In genomic region chr6:154226461-154226860, GRCh38 we compare ENCODE assay signal across 19 cellular contexts.
"Had no signal": no experiment of that assay in that cellular context is flagged by ENCODE, and none has a peak within 500 bp of the region (broad histone marks: within the 10 kb centered on the region; RNA-seq: fewer than 3 reads in every experiment).

No MANE protein-coding gene starts in this region.

- H3K9me3 Mint-ChIP-seq: effector memory CD8-positive, alpha-beta T cell; stimulated activated memory B cell treated with anti-CD40 and anti-IgM and Interleukin-4, amounts not matched to agents 10 μg/mL and 1 μg/mL and 100 μg/mL, for 72 hours; type B pancreatic cell had no signal

- H3K27me3 Mint-ChIP-seq: effector memory CD8-positive, alpha-beta T cell; stimulated activated memory B cell treated with anti-CD40 and anti-IgM and Interleukin-4, amounts not matched to agents 10 μg/mL and 1 μg/mL and 100 μg/mL, for 72 hours; type B pancreatic cell had no signal

- H3K36me3 Mint-ChIP-seq: naive B cell; stimulated activated memory B cell treated with anti-CD40 and anti-IgM and Interleukin-4, amounts not matched to agents 10 μg/mL and 1 μg/mL and 100 μg/mL, for 72 hours; type B pancreatic cell had no signal

- H3K4me3 ChIP-seq: adrenal gland, hepatocyte, mucosa of descending colon, pancreas, smooth muscle cell, testis had no signal

- H3K27ac Mint-ChIP-seq: activated T-helper 1 cell treated with anti-CD3 and anti-CD28 coated beads, Interleukin-12 subunit alpha, Interleukin-12 subunit beta, Interleukin-2, Interleukin-4 antibody, amounts not matched to agents 30 ng/mL and 10 ng/mL and 1 ng/mL, durations not matched to agents 14 hours and 24 hours and 36 hours; naive B cell; stimulated activated memory B cell treated with anti-CD40 and anti-IgM and Interleukin-4, amounts not matched to agents 10 μg/mL and 1 μg/mL and 100 μg/mL, for 72 hours; type B pancreatic cell had no signal

- H3K27me3 ChIP-seq: adrenal gland, hepatocyte, neutrophil, pancreas, testis had no signal

- ATAC-seq: effector memory CD8-positive, alpha-beta T cell; left cardiac atrium; mucosa of descending colon; pancreas; sciatic nerve; stimulated activated memory B cell treated with anti-CD40 and anti-IgM and Interleukin-4, amounts not matched to agents 10 μg/mL and 1 μg/mL and 100 μg/mL, for 72 hours had no signal

- H3K4me3 Mint-ChIP-seq: activated T-helper 1 cell treated with anti-CD3 and anti-CD28 coated beads, Interleukin-12 subunit alpha, Interleukin-12 subunit beta, Interleukin-2, Interleukin-4 antibody, amounts not matched to agents 30 ng/mL and 10 ng/mL and 1 ng/mL, durations not matched to agents 14 hours and 24 hours and 36 hours; effector memory CD8-positive, alpha-beta T cell; naive B cell; stimulated activated memory B cell treated with anti-CD40 and anti-IgM and Interleukin-4, amounts not matched to agents 10 μg/mL and 1 μg/mL and 100 μg/mL, for 72 hours; type B pancreatic cell had no signal

- DNase-seq: activated CD8-positive, alpha-beta memory T cell treated with anti-CD3 and anti-CD28 coated beads, Interleukin-2, amount 50 U/mL, for 4 hours; adrenal gland; dermis blood vessel endothelial cell; effector memory CD8-positive, alpha-beta T cell; left cardiac atrium; mesenchymal stem cell; mucosa of descending colon; naive B cell; pancreas; stimulated activated CD4-positive, alpha-beta T cell treated with anti-CD3 and anti-CD28 coated beads, Interleukin-4, amount 100 ng/mL, for 24 hours; T-helper 2 cell; testis had no signal

- H3K27ac ChIP-seq: adrenal gland, hepatocyte, neutrophil, pancreas, testis had no signal

- H3K36me3 ChIP-seq: adrenal gland, pancreas had no signal

- H3K9me3 ChIP-seq: mucosa of descending colon, neutrophil, pancreas, testis had no signal

- H3K4me1 ChIP-seq: adrenal gland, pancreas, testis had no signal
